In the genomic region with DNA sequence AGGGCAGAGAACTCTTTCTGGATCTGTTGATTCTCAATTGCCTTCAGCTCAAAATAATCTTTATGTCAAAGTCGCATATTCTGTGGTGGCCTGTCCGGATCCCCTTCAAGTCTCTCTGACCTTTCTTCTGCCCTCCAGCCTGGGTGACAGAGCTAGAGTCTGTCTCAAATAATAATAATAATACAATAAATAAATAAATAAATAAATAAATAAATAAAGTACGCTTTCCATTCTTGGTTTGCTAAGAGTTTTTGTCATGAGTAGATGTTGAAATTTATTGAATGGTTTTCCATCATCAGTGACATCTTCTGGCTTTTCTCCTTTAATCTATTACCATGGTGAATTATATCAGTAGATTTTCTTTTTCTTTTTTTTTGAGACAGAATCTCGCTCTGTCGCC, we compare ENCODE assay signal across 10 cellular contexts. TPM values are rescaled to one million over a fixed set of nuclear protein-coding genes. Genes with fewer than 3 reads are reported as not detected.
"Had no signal": no experiment of that assay in that cellular context is flagged by ENCODE, and none has a peak within 500 bp of the region (broad histone marks: within the 10 kb centered on the region; RNA-seq: fewer than 3 reads in every experiment).

No MANE protein-coding gene starts in this region.

- H3K9ac ChIP-seq: GM23248, KMS-11 had no signal

- H3K9me3 Mint-ChIP-seq: HFFc6, IgD-negative memory B cell had no signal

- H3K4me3 ChIP-seq: GM23248 had no signal

- DNase-seq: GM23248, GOT3, H7, HCEC 1CT, HFFc6, Karpas-422, KBM-7 had no signal

- H3K27ac Mint-ChIP-seq: IgD-negative memory B cell had no signal

- H3K27ac ChIP-seq: GM23248, KMS-11 had no signal

- H3K4me3 Mint-ChIP-seq: HFFc6 had no signal

- H3K27me3 Mint-ChIP-seq: IgD-negative memory B cell had no signal

- H3K4me2 ChIP-seq: KMS-11 had no signal

- H2AFZ ChIP-seq: GM23248 had no signal

RNA-seq across cellular contexts. Expression of gene TNFRSF9, which starts 54.8 kb away (rescaled TPM):
- total RNA-seq: GM23248, H7, HFFc6, HT-29 had no signal
- polyA plus RNA-seq: GM23248, IgD-negative memory B cell had no signal
